Comparison of ENCODE assay signal across 13 cellular contexts in genomic region chr1:211518330-211519289, GRCh38. TPM values are rescaled to one million over a fixed set of nuclear protein-coding genes. Genes with fewer than 3 reads are reported as not detected.
DNase-seq lines count a peak whose midpoint lies in the region; ATAC-seq and TF ChIP-seq lines count a peak whose summit lies in the region.
"Had no signal": no experiment of that assay in that cellular context is flagged by ENCODE, and none has a peak within 500 bp of the region (broad histone marks: within the 10 kb centered on the region; RNA-seq: fewer than 3 reads in every experiment).

No MANE protein-coding gene starts in this region.

- in situ Hi-C loops in HAP-1 (cut with MboI; ENCODE audit: low sequenced_read_pairs) = loop anchor here (5.0 kb wide), 1 partner anchor 134 kb away; no protein-coding TSS in a partner anchor

- no peak overlapping the region for H3K4me3 ChIP-seq in NB4 (ENCODE audit: low read depth, low read length)
- no peak overlapping the region for H3K4me3 ChIP-seq in aorta (ENCODE audit: low read length in 2 of 2)
- H3K4me3 ChIP-seq in HAP-1 = no peak overlapping the region

- intact Hi-C loops in aorta (cut with DNase I) = loop anchor here (5.0 kb wide), 2 partner anchors 59 to 139 kb away; partner anchors contain the start of gene SLC30A1 (in 1 of the 2)

- DNase-seq in CD1c-positive myeloid dendritic cell (ENCODE audit: extremely low spot score) (peak; percentile 32), NB4 (ENCODE audit: low read depth) (peak; percentile 27), aorta (no peak), HAP-1 (ENCODE audit: low spot score in 2 of 2) (no peak), DMS 273 treated with DMSO at 0.1 percent for 48 hours (lab: John Stamatoyannopoulos, UW) (no peak), NCI-H2196 treated with DMSO at 0.1 percent for 48 hours (lab: John Stamatoyannopoulos, UW; ENCODE audit: unreplicated experiment) (no peak)
- DNase-seq: activated effector memory CD4-positive, alpha-beta T cell treated with Interleukin-2 at 50 U/mL for 16 hours; NCI-H526; small intestine had no signal

- no peak for TF ChIP-seq POLR2A in NB4 (IDR thresholded peaks at IDR 0.05; ENCODE audit: extremely low read depth, insufficient read length)

- peak; percentile 48 for ATAC-seq in GM19372 (IDR thresholded peaks at IDR 0.05; ENCODE audit: low read depth, unreplicated experiment)
- ATAC-seq in HG02852 (IDR thresholded peaks at IDR 0.05; ENCODE audit: unreplicated experiment) = peak; percentile 50
- no peak for ATAC-seq in aorta (ENCODE audit: low FRiP score)
- ATAC-seq: stimulated activated effector memory CD8-positive, alpha-beta T cell treated with anti-CD3 and anti-CD28 coated beads, Interleukin-12 subunit alpha, Interleukin-12 subunit beta, amount 100 ng/mL, for 72 hours had no signal

- H3K4me1 ChIP-seq in aorta (ENCODE audit: control insufficient read depth in 1 of 2, insufficient read depth in 2 of 2, low read length in 2 of 2) (no peaks in the 10 kb centered on the region), HAP-1 (peaks cover 10% of the 10 kb centered on the region)

- H3K27ac ChIP-seq in aorta (ENCODE audit: low read depth in 1 of 2, low read length in 2 of 2) = no peak overlapping the region

- H3K27me3 ChIP-seq in aorta (ENCODE audit: control insufficient read depth in 1 of 2, insufficient read depth in 2 of 2, low read length in 1 of 2) (no peaks in the 10 kb centered on the region), HAP-1 (ENCODE audit: low read depth) (no peaks in the 10 kb centered on the region)

- H3K36me3 ChIP-seq in aorta (ENCODE audit: control insufficient read depth in 1 of 2, insufficient read depth in 2 of 2, low read length in 1 of 2) (no peaks in the 10 kb centered on the region), HAP-1 (replicated peaks) (no peaks in the 10 kb centered on the region)

- no peak for TF ChIP-seq CTCF in NB4 (IDR thresholded peaks at IDR 0.05; ENCODE audit: low read depth, low read length)

- WGBS in aorta, 2 donors = 77 to 79% methylated on average over 7 of the region's 7 CpGs

- H3K9me3 ChIP-seq in aorta (ENCODE audit: control insufficient read depth, low read length) (no peaks in the 10 kb centered on the region), HAP-1 (no peaks in the 10 kb centered on the region)

RNA-seq across cellular contexts. Expression of gene RD3, which starts 26.6 kb away (rescaled TPM):
- total RNA-seq in aorta = not detected
- not detected for polyA plus RNA-seq in aorta
- polyA plus RNA-seq: AG04450 had no signal

Comparison
In these comparisons a context has a peak if more than half of its experiments do, and no peak if none do; other contexts are left out.
1. DNase-seq: peak in CD1c-positive myeloid dendritic cell (single experiment) and NB4 (single experiment); none in aorta (0 of 2), HAP-1 (0 of 2), DMS 273 treated with DMSO at 0.1 percent for 48 hours (single experiment) and NCI-H2196 treated with DMSO at 0.1 percent for 48 hours (single experiment).